1 cellular context compared by ENCODE assay signal in genomic region chr4:1778642-1779392, GRCh38.
TF ChIP-seq lines count a peak whose summit lies in the region.

No MANE protein-coding gene starts in this region.

TF ChIP-seq in A549, 52 proteins besides CTCF, POLR2A, EP300 and RAD21 (continued from another document):
- no peak for TF ChIP-seq EHMT2 (IDR thresholded peaks at IDR 0.05; ENCODE audit: low read depth)
- no peak for TF ChIP-seq BHLHE40 (IDR thresholded peaks at IDR 0.05; ENCODE audit: low read depth, low read length)
